Comparison of ENCODE assay signal across 16 cellular contexts in genomic region chr6:6865601-6866000, GRCh38.
"Had no signal": no experiment of that assay in that cellular context is flagged by ENCODE, and none has a peak within 500 bp of the region (broad histone marks: within the 10 kb centered on the region; RNA-seq: fewer than 3 reads in every experiment).

No MANE protein-coding gene starts in this region.

- ATAC-seq: activated CD4-positive, CD25-positive, alpha-beta regulatory T cell treated with anti-CD3 and anti-CD28 coated beads, Interleukin-2, amount 50 U/mL, for 24 hours; activated naive CD8-positive, alpha-beta T cell treated with anti-CD3 and anti-CD28 coated beads, Interleukin-2, amount 50 U/mL, for 24 hours; activated T-helper 17 cell treated with anti-CD3 and anti-CD28 coated beads, Interleukin-2, amount 50 U/mL, for 72 hours; esophagus mucosa had no signal

- H3K27me3 ChIP-seq: right lobe of liver, upper lobe of left lung had no signal

- H3K27ac Mint-ChIP-seq: activated naive CD4-positive, alpha-beta T cell treated with anti-CD3 and anti-CD28 coated beads for 36 hours; activated naive CD8-positive, alpha-beta T cell treated with anti-CD3 and anti-CD28 coated beads, Interleukin-2, amount 50 U/mL, for 24 hours; activated T-helper 17 cell treated with anti-CD3 and anti-CD28 coated beads, Interleukin-2, amount 50 U/mL, for 72 hours; stimulated activated naive CD8-positive, alpha-beta T cell treated with anti-CD3 and anti-CD28 coated beads, Interleukin-15, Interleukin-2, amounts not matched to agents 100 ng/mL and 50 ng/mL, for 24 hours; T-helper 1 cell treated with Interleukin-12 subunit alpha and Interleukin-12 subunit beta and Interleukin-4 antibody, amounts not matched to agents 30 μg/mL and 1 μg/mL, for 36 hours had no signal

- H3K27ac ChIP-seq: right lobe of liver, upper lobe of left lung had no signal

- H3K4me3 Mint-ChIP-seq: activated naive CD4-positive, alpha-beta T cell treated with anti-CD3 and anti-CD28 coated beads for 36 hours; activated naive CD8-positive, alpha-beta T cell treated with anti-CD3 and anti-CD28 coated beads, Interleukin-2, amount 50 U/mL, for 24 hours; activated T-helper 17 cell treated with anti-CD3 and anti-CD28 coated beads, Interleukin-2, amount 50 U/mL, for 72 hours; neural crest cell; stimulated activated naive CD8-positive, alpha-beta T cell treated with anti-CD3 and anti-CD28 coated beads, Interleukin-15, Interleukin-2, amounts not matched to agents 100 ng/mL and 50 ng/mL, for 24 hours; T-helper 1 cell treated with Interleukin-12 subunit alpha and Interleukin-12 subunit beta and Interleukin-4 antibody, amounts not matched to agents 30 μg/mL and 1 μg/mL, for 36 hours had no signal

- H3K9me3 Mint-ChIP-seq: activated naive CD4-positive, alpha-beta T cell treated with anti-CD3 and anti-CD28 coated beads for 36 hours; activated naive CD8-positive, alpha-beta T cell treated with anti-CD3 and anti-CD28 coated beads, Interleukin-2, amount 50 U/mL, for 24 hours; activated T-helper 17 cell treated with anti-CD3 and anti-CD28 coated beads, Interleukin-2, amount 50 U/mL, for 72 hours; stimulated activated naive CD8-positive, alpha-beta T cell treated with anti-CD3 and anti-CD28 coated beads, Interleukin-15, Interleukin-2, amounts not matched to agents 100 ng/mL and 50 ng/mL, for 24 hours; T-helper 1 cell treated with Interleukin-12 subunit alpha and Interleukin-12 subunit beta and Interleukin-4 antibody, amounts not matched to agents 30 μg/mL and 1 μg/mL, for 36 hours had no signal

- DNase-seq: activated naive CD4-positive, alpha-beta T cell treated with anti-CD3 and anti-CD28 coated beads for 36 hours; activated naive CD8-positive, alpha-beta T cell treated with anti-CD3 and anti-CD28 coated beads, Interleukin-2, amount 50 U/mL, for 24 hours; activated T-cell treated with anti-CD3 and anti-CD28 coated beads for 4 hours; aorta; cerebellar nuclear complex; right lobe of liver; stimulated activated CD4-positive, alpha-beta T cell treated with anti-CD3 and anti-CD28 coated beads, Interleukin-4, amount 100 ng/mL, for 4 hours; stimulated activated CD8-positive, alpha-beta memory T cell treated with anti-CD3 and anti-CD28 coated beads, Interleukin-4, amount 100 ng/mL, for 48 hours; upper lobe of left lung had no signal

- H3K4me3 ChIP-seq: right lobe of liver, smooth muscle cell, upper lobe of left lung had no signal

- H3K36me3 ChIP-seq: right lobe of liver, upper lobe of left lung had no signal

- H3K9me3 ChIP-seq: right lobe of liver, upper lobe of left lung had no signal

- H3K4me1 Mint-ChIP-seq: activated naive CD8-positive, alpha-beta T cell treated with anti-CD3 and anti-CD28 coated beads, Interleukin-2, amount 50 U/mL, for 24 hours; activated T-helper 17 cell treated with anti-CD3 and anti-CD28 coated beads, Interleukin-2, amount 50 U/mL, for 72 hours had no signal
